ENCODE assay signal across 10 cellular contexts in genomic region chr4:163161536-163162205, GRCh38. TPM values are rescaled to one million over a fixed set of nuclear protein-coding genes. Genes with fewer than 3 reads are reported as not detected.
DNase-seq lines count a peak whose midpoint lies in the region; ATAC-seq and TF ChIP-seq lines count a peak whose summit lies in the region.
"Had no signal": no experiment of that assay in that cellular context is flagged by ENCODE, and none has a peak within 500 bp of the region (broad histone marks: within the 10 kb centered on the region; RNA-seq: fewer than 3 reads in every experiment).

No MANE protein-coding gene starts in this region.

- no peak overlapping the region for H4K5ac ChIP-seq in H9 (ENCODE audit: insufficient read length, low read depth, low read length)

- H4K8ac ChIP-seq in H9 (replicated peaks; ENCODE audit: insufficient read length, low read depth, low read length), result no peak overlapping the region

- H3K4me1 Mint-ChIP-seq in H9, result peaks cover 31 to 32% of the 10 kb centered on the region in 2 experiments

- DNase-seq in AG04450 (ENCODE audit: low read depth, low spot score) (peak; percentile 76), H9 (no peak), astrocyte of the hippocampus (ENCODE audit: low read depth, low spot score) (peak; percentile 60), aorta (no peak), HEK293T (ENCODE audit: extremely low spot score) (no peak), GOT3 (lab: John Stamatoyannopoulos, UW) (no peak)
- DNase-seq: NCI-H526, spleen had no signal

- H3K4me2 ChIP-seq in H9 (ENCODE audit: insufficient read depth, insufficient read length, low read length), result no peak overlapping the region

- POLR2A ChIA-PET in AG04450 (lab: Yijun Ruan, JAX) (interaction anchor here (0.5 to 0.9 kb wide), 3 partner anchors 9 to 333 kb away, joined by 3 to 12 read pairs (median 4); partner anchors contain the start of gene TMA16), HEK293T (lab: Yijun Ruan, JAX) (interaction anchor here (0.6 kb wide), 1 partner anchor 152 kb away, joined by 3 read pairs; no protein-coding TSS in a partner anchor)

- H3K9ac ChIP-seq in H9 (ENCODE audit: extremely low read depth, insufficient read length, low read length), result no peak overlapping the region

- peaks cover 5% of the 10 kb centered on the region for H3K23me2 ChIP-seq in H9 (ENCODE audit: insufficient read length, low read depth, low read length, poor library complexity, severe bottlenecking)

- H4K20me1 ChIP-seq in H9 (ENCODE audit: control insufficient read depth, insufficient read depth, insufficient read length), result no peaks in the 10 kb centered on the region

- no peak for TF ChIP-seq CTCF in AG04450 (IDR thresholded peaks at IDR 0.05; ENCODE audit: low read depth, low read length)
- TF ChIP-seq CTCF in H9 (conservative IDR thresholded peaks at IDR 0.05), result no peak

- H3K4me1 ChIP-seq in H9 (ENCODE audit: insufficient read depth, low read length) (peaks cover 4% of the 10 kb centered on the region; the same call in 1 of the 2 replicates), muscle layer of duodenum (ENCODE audit: control insufficient read depth in 1 of 2, insufficient read depth in 2 of 2, low read length in 2 of 2) (peaks cover 20 to 29% of the 10 kb centered on the region in 2 donors), aorta (ENCODE audit: control insufficient read depth in 1 of 2, insufficient read depth in 2 of 2, low read length in 2 of 2) (peaks cover 0 to 6% of the 10 kb centered on the region in 2 donors)

- H3K23ac ChIP-seq in H9 (ENCODE audit: insufficient read length, low read depth, low read length), result no peak overlapping the region

- no peaks in the 10 kb centered on the region for H3K27me3 Mint-ChIP-seq in H9 (ENCODE audit: low read depth)

- H2BK5ac ChIP-seq in H9 (ENCODE audit: insufficient read length, low read length), result no peak overlapping the region

- H3K36me3 ChIP-seq in muscle layer of duodenum (ENCODE audit: control insufficient read depth in 1 of 2, insufficient read depth in 2 of 2, low read length in 2 of 2), result peaks cover 5 to 10% of the 10 kb centered on the region in 2 donors
- peaks cover 0 to 3% of the 10 kb centered on the region in 2 donors for H3K36me3 ChIP-seq in aorta (ENCODE audit: control insufficient read depth in 1 of 2, insufficient read depth in 2 of 2, low read length in 1 of 2)

- H3K9me3 Mint-ChIP-seq in H9, result no peaks in the 10 kb centered on the region

- CTCF ChIA-PET in AG04450 (lab: Charles Lee), result interaction anchor here (0.9 to 2.2 kb wide), 4 partner anchors 23 to 170 kb away, joined by 3 to 7 read pairs (median 5); partner anchors contain the start of gene NPY1R
- CTCF ChIA-PET in HEK293T (lab: Yijun Ruan, JAX), result no interaction called here

- no peak overlapping the region for H2BK15ac ChIP-seq in H9 (ENCODE audit: low read depth, low read length)

- H3K9me3 ChIP-seq in AG04450 (ENCODE audit: control insufficient read depth, insufficient read depth, low read length) (no peaks in the 10 kb centered on the region), H9 (ENCODE audit: control insufficient read depth, low read depth, low read length) (no peaks in the 10 kb centered on the region), muscle layer of duodenum (ENCODE audit: control insufficient read depth in 1 of 2, low read length in 2 of 2) (no peaks in the 10 kb centered on the region), aorta (ENCODE audit: control insufficient read depth, low read length) (no peaks in the 10 kb centered on the region)
- H3K9me3 ChIP-seq: spleen had no signal

- intact Hi-C loops in aorta (cut with DNase I), result loop anchor here in 1 of 2 donors (10.0 kb wide), 1 partner anchor 173 kb away; the partner anchor contains the start of gene NPY1R

- H3K4me3 ChIP-seq in AG04450 (ENCODE audit: low read depth, low read length) (peak overlapping the region; percentile 43), muscle layer of duodenum (ENCODE audit: low read depth in 1 of 2, low read length in 2 of 2) (no peak overlapping the region), aorta (ENCODE audit: low read length in 2 of 2) (no peak overlapping the region)
- H3K4me3 ChIP-seq: spleen had no signal

- H3K36me3 Mint-ChIP-seq in H9 (ENCODE audit: insufficient read depth in 1 of 3, low read depth in 3 of 3), result peaks cover 19 to 50% (median 35%) of the 10 kb centered on the region in 3 experiments

- no peak overlapping the region for H2AFZ ChIP-seq in H9 (ENCODE audit: low read length)

- peaks cover 29% of the 10 kb centered on the region; the same call in 1 of the 2 replicates for H3K79me2 ChIP-seq in H9 (ENCODE audit: insufficient read depth, low read length)

- no peak overlapping the region for H3T11ph ChIP-seq in H9 (ENCODE audit: low read length)

- no peak overlapping the region for H4K91ac ChIP-seq in H9 (ENCODE audit: insufficient read length, low read depth, low read length)

- no peaks in the 10 kb centered on the region for H3K79me1 ChIP-seq in H9 (ENCODE audit: insufficient read depth, low read depth, low read length, poor library complexity, severe bottlenecking)

- H3K56ac ChIP-seq in H9 (ENCODE audit: insufficient read length, low read depth, low read length), result no peak overlapping the region

- H3K27ac ChIP-seq in AG04450 (ENCODE audit: low read depth, low read length) (peak overlapping the region; percentile 91), H9 (ENCODE audit: insufficient read length, low read depth, low read length) (no peak overlapping the region), muscle layer of duodenum (ENCODE audit: low read length) (peak overlapping the region; percentile 1), aorta (ENCODE audit: low read depth in 1 of 2, low read length in 2 of 2) (no peak overlapping the region)
- H3K27ac ChIP-seq: spleen had no signal

- no peak overlapping the region for H3K14ac ChIP-seq in H9 (ENCODE audit: insufficient read depth, low read length)

- no peak overlapping the region for H2BK120ac ChIP-seq in H9 (ENCODE audit: low read depth, low read length, poor library complexity, severe bottlenecking)

- no CpG with 5 or more reads among the region's 7 CpGs for WGBS in H9 (ENCODE audit: extremely low coverage, insufficient read length, low lambda C conversion rate)
- 86 to 87% methylated on average over 7 of the region's 7 CpGs for WGBS in aorta, 2 donors

- no peak overlapping the region for H2AK5ac ChIP-seq in H9 (ENCODE audit: insufficient read length, low read length)

- no peak overlapping the region for H2BK20ac ChIP-seq in H9 (ENCODE audit: low read depth, low read length, poor library complexity, severe bottlenecking)

- no peak for ATAC-seq in aorta (ENCODE audit: low FRiP score)
- no peak for ATAC-seq in HG02885 (IDR thresholded peaks at IDR 0.05; ENCODE audit: poor library complexity, unreplicated experiment)

- H3K27ac Mint-ChIP-seq in H9, result peak overlapping the region; percentile 6 to 58 (median 29); a peak in 5 of 7 replicates

- H3K4me3 Mint-ChIP-seq in H9, result no peak overlapping the region

- H3K18ac ChIP-seq in H9 (ENCODE audit: insufficient read length, low read depth, low read length), result no peak overlapping the region

- H3K4ac ChIP-seq in H9 (ENCODE audit: low read depth, low read length), result no peak overlapping the region

- H2BK12ac ChIP-seq in H9 (ENCODE audit: insufficient read length, low read depth, low read length), result no peak overlapping the region

- H3K27me3 ChIP-seq in AG04450 (ENCODE audit: control insufficient read depth, insufficient read depth, low read length) (no peaks in the 10 kb centered on the region), H9 (ENCODE audit: insufficient read depth, low read length) (no peaks in the 10 kb centered on the region), muscle layer of duodenum (ENCODE audit: low read depth, low read length) (no peaks in the 10 kb centered on the region), aorta (ENCODE audit: control insufficient read depth in 1 of 2, insufficient read depth in 2 of 2, low read length in 1 of 2) (no peaks in the 10 kb centered on the region)
- H3K27me3 ChIP-seq: spleen had no signal

TF ChIP-seq in HEK293T, 16 proteins besides CTCF, POLR2A, EP300 and RAD21:
- TF ChIP-seq FOXA1 (IDR thresholded peaks at IDR 0.05) (no peak), LEF1 (IDR thresholded peaks at IDR 0.05; ENCODE audit: borderline replicate concordance) (no peak)

RNA-seq across cellular contexts. Expression of gene NAF1, which starts 5.0 kb away (rescaled TPM):
- 8.0 and 10.7 TPM in 2 replicates for polyA plus RNA-seq in AG04450 (2011; rRNA removed)
- polyA minus RNA-seq in AG04450 (2011; rRNA and poly(A)+ RNA removed), result 6.2 and 7.7 TPM in 2 replicates
- total RNA-seq in H9 (2021), result 44.0 and 44.7 TPM in 2 replicates
- 10 to 100 TPM; 23.8 to 35.7 TPM for total RNA-seq in aorta
- polyA plus RNA-seq in aorta, result 10 to 100 TPM in 1 of 2 donors, 1 to 10 TPM in 1; 2.6 to 10.0 TPM

Comparison
In these comparisons a context has a peak if more than half of its experiments do, and no peak if none do; other contexts are left out.
1. DNase-seq: peak in AG04450 (single experiment) and astrocyte of the hippocampus (single experiment); none in H9 (single experiment), aorta (0 of 2), HEK293T (single experiment) and GOT3 (single experiment).
2. H3K27ac ChIP-seq: peak in AG04450 (single experiment) and muscle layer of duodenum (single experiment); none in H9 (single experiment) and aorta (0 of 2).